In the genomic region with DNA sequence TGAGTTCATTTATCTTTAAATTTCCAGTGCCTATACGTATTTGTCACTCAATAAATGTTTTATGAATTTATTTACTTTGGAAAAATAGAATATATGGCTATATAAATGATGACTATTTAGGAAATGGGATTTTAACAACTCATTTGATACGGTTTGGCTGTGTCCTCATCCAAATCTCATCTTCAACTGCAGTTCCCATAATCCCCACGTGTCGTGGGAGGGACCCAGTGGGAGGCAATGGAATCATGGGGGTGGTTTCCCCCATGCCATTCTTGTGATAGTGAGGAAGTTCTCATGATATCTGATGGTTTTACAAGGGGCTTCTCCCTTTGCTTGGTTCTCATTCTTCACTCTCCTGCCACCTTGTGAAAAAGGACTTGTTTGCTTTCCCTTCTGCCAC, we compare ENCODE assay signal across 26 cellular contexts.
"Had no signal": no experiment of that assay in that cellular context is flagged by ENCODE, and none has a peak within 500 bp of the region (broad histone marks: within the 10 kb centered on the region; RNA-seq: fewer than 3 reads in every experiment).

No MANE protein-coding gene starts in this region.

- ATAC-seq: esophagus mucosa; foreskin keratinocyte; gastroesophageal sphincter; heart left ventricle; left lobe of liver; naive thymus-derived CD4-positive, alpha-beta T cell; sciatic nerve; stimulated activated naive CD8-positive, alpha-beta T cell treated with anti-CD3 and anti-CD28 coated beads, Interleukin-15, amount 100 ng/mL, for 72 hours had no signal

- H3K36me3 ChIP-seq: prostate gland, right atrium auricular region, transverse colon had no signal

- H3K27me3 ChIP-seq: dorsolateral prefrontal cortex, foreskin keratinocyte, gastroesophageal sphincter, heart left ventricle, hepatocyte, right atrium auricular region, suprapubic skin, transverse colon had no signal

- H3K9me3 ChIP-seq: gastroesophageal sphincter, heart left ventricle, prostate gland, right atrium auricular region, suprapubic skin, transverse colon had no signal

- H3K4me1 ChIP-seq: foreskin keratinocyte, gastroesophageal sphincter, heart left ventricle, prostate gland, right atrium auricular region, suprapubic skin had no signal

- FAIRE-seq: colon, kidney had no signal

- H3K4me3 ChIP-seq: dorsolateral prefrontal cortex, gastroesophageal sphincter, heart left ventricle, hepatocyte, lung, prostate gland, right atrium auricular region, smooth muscle cell, suprapubic skin, transverse colon had no signal

- H3K27ac ChIP-seq: dorsolateral prefrontal cortex, epithelial cell of prostate, foreskin keratinocyte, gastroesophageal sphincter, heart left ventricle, hepatocyte, prostate gland, right atrium auricular region, suprapubic skin, transverse colon had no signal

- DNase-seq: dorsolateral prefrontal cortex; effector CD4-positive, alpha-beta T cell; foreskin keratinocyte; heart left ventricle; kidney; naive thymus-derived CD4-positive, alpha-beta T cell; nucleus accumbens; stimulated activated CD4-positive, alpha-beta T cell treated with anti-CD3 and anti-CD28 coated beads, Interleukin-12 subunit alpha, Interleukin-12 subunit beta, amount 100 ng/mL, for 4 hours; stimulated activated CD4-positive, alpha-beta T cell treated with anti-CD3 and anti-CD28 coated beads, Interleukin-1b, Interleukin-23, amount 100 ng/mL, for 48 hours; stimulated activated CD4-positive, alpha-beta T cell treated with anti-CD3 and anti-CD28 coated beads, Interleukin-4, amount 100 ng/mL, for 1 hour; stimulated activated CD8-positive, alpha-beta memory T cell treated with anti-CD3 and anti-CD28 coated beads, Interleukin-4, amount 100 ng/mL, for 48 hours; stimulated activated naive CD4-positive, alpha-beta T cell; stimulated activated naive CD8-positive, alpha-beta T cell treated with anti-CD3 and anti-CD28 coated beads, Interleukin-15, amount 100 ng/mL, for 72 hours; transverse colon had no signal
